In genomic region chr4:1408418-1408817, GRCh38 we compare ENCODE assay signal across 16 cellular contexts. TPM values are rescaled to one million over a fixed set of nuclear protein-coding genes. Genes with fewer than 3 reads are reported as not detected.
A peak's percentile ranks its signal among the peaks of the same experiment; 100 is the strongest.
DNase-seq lines count a peak whose midpoint lies in the region; ATAC-seq and TF ChIP-seq lines count a peak whose summit lies in the region.
"Had no signal": no experiment of that assay in that cellular context is flagged by ENCODE, and none has a peak within 500 bp of the region (broad histone marks: within the 10 kb centered on the region; RNA-seq: fewer than 3 reads in every experiment).

No MANE protein-coding gene starts in this region.

- DNase-seq in cardiac septum (ENCODE audit: low spot score), result peak; percentile 59
- no peak for DNase-seq in heart right ventricle
- DNase-seq in KBM-7, result peak; percentile 5
- DNase-seq in epidermal melanocyte (ENCODE audit: insufficient read length, low spot score), result peak; percentile 13
- DNase-seq in stomach, result peak; percentile 19
- no peak for DNase-seq in NCI-H146 (lab: John Stamatoyannopoulos, UW)
- DNase-seq in AG08395 (ENCODE audit: low spot score), result no peak
- DNase-seq in dermis blood vessel endothelial cell, result no peak
- DNase-seq: activated B cell treated with CpG ODN at 0.5 μM for 24 hours; activated naive CD4-positive, alpha-beta T cell treated with Interleukin-2 at 50 U/mL for 16 hours; cerebellar nuclear complex; immature natural killer cell; NCI-H446 treated with DMSO at 0.1 percent for 48 hours; SHP77 had no signal

- no peak for TF ChIP-seq EP300 in stomach (IDR thresholded peaks at IDR 0.05)

- H3K36me3 ChIP-seq in heart right ventricle (no peaks in the 10 kb centered on the region), stomach (no peaks in the 10 kb centered on the region)
- H3K36me3 ChIP-seq: suprapubic skin had no signal

- intact Hi-C loops in cardiac septum (cut with DNase I), result no loop called here
- intact Hi-C loops in heart right ventricle (cut with DNase I), result no loop called here
- intact Hi-C loops in stomach (cut with DNase I; ENCODE audit: low total_unique reads), result no loop called here

- TF ChIP-seq CTCF in heart right ventricle (IDR thresholded peaks at IDR 0.05), result no peak
- TF ChIP-seq CTCF in stomach (IDR thresholded peaks at IDR 0.05), result no peak

- H3K9me3 ChIP-seq in heart right ventricle (no peaks in the 10 kb centered on the region), stomach (no peaks in the 10 kb centered on the region)
- H3K9me3 ChIP-seq: suprapubic skin had no signal

- 10 to 13% methylated on average over 22 of the region's 22 CpGs for WGBS in heart right ventricle, 2 donors
- 13 to 18% (median 16%) methylated on average over 20 to 22 of the region's 22 CpGs for WGBS in stomach, 5 donors

- in situ Hi-C loops in KBM-7 (cut with MboI; ENCODE audit: low pct_unique_long_range_greater_than_20kb, low sequenced_read_pairs), result no loop called here

- peaks cover 0 to 35% (median 23%) of the 10 kb centered on the region in 9 donors for H3K4me1 ChIP-seq in heart right ventricle
- H3K4me1 ChIP-seq in stomach, result peaks cover 13 to 48% (median 32%) of the 10 kb centered on the region in 4 donors

- no peak overlapping the region for H3K27ac ChIP-seq in heart right ventricle
- no peak overlapping the region for H3K27ac ChIP-seq in stomach
- H3K27ac ChIP-seq: suprapubic skin had no signal

- H3K27me3 ChIP-seq in heart right ventricle (peaks cover 51 to 100% (median 98%) of the 10 kb centered on the region in 7 donors), stomach (peaks cover 67 to 100% (median 100%) of the 10 kb centered on the region in 3 donors)

- H3K4me3 ChIP-seq in heart right ventricle, result no peak overlapping the region
- no peak overlapping the region for H3K4me3 ChIP-seq in stomach
- H3K4me3 ChIP-seq: suprapubic skin had no signal

- TF ChIP-seq POLR2A in stomach (IDR thresholded peaks at IDR 0.05), result no peak

- ATAC-seq in heart right ventricle, result no peak

RNA-seq across cellular contexts. Expression of gene NKX1-1, which starts 2.2 kb away (rescaled TPM):
- total RNA-seq in cardiac septum, result not detected
- total RNA-seq in heart right ventricle, result not detected
- not detected for polyA plus RNA-seq in heart right ventricle
- total RNA-seq in stomach, result not detected
- not detected for polyA plus RNA-seq in stomach
- not detected in 2 replicates for total RNA-seq in dermis blood vessel endothelial cell
- total RNA-seq: activated B cell treated with CpG ODN at 0.5 μM for 24 hours, fibroblast of lung, suprapubic skin had no signal
- polyA plus RNA-seq: fibroblast of lung, immature natural killer cell had no signal

Comparison
In these comparisons a context has a peak if more than half of its experiments do, and no peak if none do; other contexts are left out.
1. DNase-seq: peak in cardiac septum (single experiment), KBM-7 (single experiment), epidermal melanocyte (single experiment) and stomach (single experiment); none in heart right ventricle (0 of 2), NCI-H146 (single experiment), AG08395 (single experiment) and dermis blood vessel endothelial cell (single experiment).